In genomic region chr22:37198290-37199102, GRCh38 we compare ENCODE assay signal across 8 cellular contexts. TPM values are rescaled to one million over a fixed set of nuclear protein-coding genes. Genes with fewer than 3 reads are reported as not detected.
DNase-seq lines count a peak whose midpoint lies in the region; ATAC-seq and TF ChIP-seq lines count a peak whose summit lies in the region.

No MANE protein-coding gene starts in this region.

- no peak for TF ChIP-seq EP300 in upper lobe of left lung (IDR thresholded peaks at IDR 0.05)

- peak overlapping the region; percentile 93 for H3K27ac Mint-ChIP-seq in T-helper 2 cell treated with Interferon-gamma antibody and Interleukin-4, amounts not matched to agents 5 μg/mL and 100 μg/mL, for 36 hours
- H3K27ac Mint-ChIP-seq in progenitor cell of endocrine pancreas = peak overlapping the region; percentile 90

- H3K4me1 Mint-ChIP-seq in T-helper 2 cell treated with Interferon-gamma antibody and Interleukin-4, amounts not matched to agents 5 μg/mL and 100 μg/mL, for 36 hours (ENCODE audit: low read depth) = peaks cover 35% of the 10 kb centered on the region
- H3K4me1 Mint-ChIP-seq in progenitor cell of endocrine pancreas (ENCODE audit: low read depth) = peaks cover 11% of the 10 kb centered on the region

- WGBS in upper lobe of left lung, 2 donors = 2 to 4% methylated on average over 28 to 35 of the region's 51 CpGs

- H3K9me3 Mint-ChIP-seq in T-helper 2 cell treated with Interferon-gamma antibody and Interleukin-4, amounts not matched to agents 5 μg/mL and 100 μg/mL, for 36 hours = no peaks in the 10 kb centered on the region
- H3K9me3 Mint-ChIP-seq in progenitor cell of endocrine pancreas (ENCODE audit: low read depth) = peaks cover 6% of the 10 kb centered on the region

- H3K4me1 ChIP-seq in ACC112 (ENCODE audit: control insufficient read depth, insufficient read depth, low read length, unreplicated experiment) (peaks cover 29% of the 10 kb centered on the region), upper lobe of left lung (peaks cover 32 to 43% (median 36%) of the 10 kb centered on the region in 4 donors)

- peaks cover 2% of the 10 kb centered on the region for H3K36me3 Mint-ChIP-seq in T-helper 2 cell treated with Interferon-gamma antibody and Interleukin-4, amounts not matched to agents 5 μg/mL and 100 μg/mL, for 36 hours (ENCODE audit: low read depth)
- H3K36me3 Mint-ChIP-seq in progenitor cell of endocrine pancreas (ENCODE audit: insufficient read depth) = peaks cover 6% of the 10 kb centered on the region

- H3K27me3 ChIP-seq in ACC112 (ENCODE audit: insufficient read depth, low read length) (no peaks in the 10 kb centered on the region), upper lobe of left lung (no peaks in the 10 kb centered on the region)

- no peaks in the 10 kb centered on the region for H3K27me3 Mint-ChIP-seq in T-helper 2 cell treated with Interferon-gamma antibody and Interleukin-4, amounts not matched to agents 5 μg/mL and 100 μg/mL, for 36 hours (ENCODE audit: low read depth)
- H3K27me3 Mint-ChIP-seq in progenitor cell of endocrine pancreas = no peaks in the 10 kb centered on the region

- TF ChIP-seq POLR2A in upper lobe of left lung (IDR thresholded peaks at IDR 0.05) = no peak

- H3K4me3 ChIP-seq in ACC112 (ENCODE audit: low read depth, low read length) (peak overlapping the region; percentile 94), upper lobe of left lung (peak overlapping the region; percentile 56 to 71 (median 66))

- TF ChIP-seq CTCF in progenitor cell of endocrine pancreas (IDR thresholded peaks at IDR 0.05; ENCODE audit: unreplicated experiment) = peak; percentile 92
- TF ChIP-seq CTCF in upper lobe of left lung (IDR thresholded peaks at IDR 0.05) = peak; percentile 50 to 98 (median 70)

- no peaks in the 10 kb centered on the region for H3K36me3 ChIP-seq in ACC112 (ENCODE audit: insufficient read depth, low read length)
- no peaks in the 10 kb centered on the region for H3K36me3 ChIP-seq in upper lobe of left lung

- no peaks in the 10 kb centered on the region for H3K9me3 ChIP-seq in upper lobe of left lung

- intact Hi-C loops in left ventricle myocardium superior (cut with micrococcal nuclease) = loop anchor here (2.0 kb wide), 1 partner anchor 32 kb away; no protein-coding TSS in a partner anchor

- H2AFZ ChIP-seq in ACC112 (ENCODE audit: low read length, unreplicated experiment) = peak overlapping the region; percentile 51

- DNase-seq in M059J (ENCODE audit: low read depth) (peak; percentile 85), amygdala (lab: John Stamatoyannopoulos, UW) (peak in 53 of 56 donors; percentile 19 to 89 (median 65)), left ventricle myocardium superior (peak; percentile 93), progenitor cell of endocrine pancreas (ENCODE audit: low spot score, unreplicated experiment) (peak; percentile 81), upper lobe of left lung (peak; percentile 88 to 98)
- DNase-seq in T-helper 2 cell treated with Interferon-gamma antibody and Interleukin-4, amounts not matched to agents 5 μg/mL and 100 μg/mL, for 36 hours (ENCODE audit: low spot score) = peak; percentile 85

- ATAC-seq in GM18502 (IDR thresholded peaks at IDR 0.05; ENCODE audit: poor library complexity, unreplicated experiment) (peak; percentile 6), left ventricle myocardium superior (peak; percentile 74), upper lobe of left lung (ENCODE audit: low FRiP score in 2 of 2) (peak; percentile 84 to 85)

- H3K27ac ChIP-seq in ACC112 (ENCODE audit: low read depth, low read length) (peak overlapping the region; percentile 66), upper lobe of left lung (peak overlapping the region; percentile 87 to 98 (median 95))

- no peaks in the 10 kb centered on the region for H3K79me2 ChIP-seq in ACC112 (ENCODE audit: control insufficient read depth, insufficient read depth, low read length, unreplicated experiment)

- H3K4me3 Mint-ChIP-seq in T-helper 2 cell treated with Interferon-gamma antibody and Interleukin-4, amounts not matched to agents 5 μg/mL and 100 μg/mL, for 36 hours = peak overlapping the region; percentile 88
- H3K4me3 Mint-ChIP-seq in progenitor cell of endocrine pancreas (ENCODE audit: low read depth) = peak overlapping the region; percentile 81

RNA-seq across cellular contexts. Expression of gene C1QTNF6, which starts 10.4 kb away (rescaled TPM):
- total RNA-seq in M059J (2014; rRNA removed; shearing (Covaris generic)) = 14.0 and 16.5 TPM in 2 replicates
- total RNA-seq in left ventricle myocardium superior (1.1 TPM), progenitor cell of endocrine pancreas (13.8 and 14.5 TPM in 2 replicates), upper lobe of left lung (1 to 10 TPM; 2.1 to 8.4 (median 4.7) TPM)

RNA-seq across cellular contexts. Expression of gene SSTR3, which starts 13.8 kb away (rescaled TPM):
- not detected in 2 replicates for total RNA-seq in M059J (2014; rRNA removed; shearing (Covaris generic))
- total RNA-seq in left ventricle myocardium superior = not detected
- total RNA-seq in progenitor cell of endocrine pancreas = 1.3 and 1.9 TPM in 2 replicates
- total RNA-seq in upper lobe of left lung = under 1 TPM in 2 of 6 donors, not detected in 4; 0.06 to 0.13 TPM

RNA-seq across cellular contexts. Expression of gene RAC2, which starts 45.6 kb away (rescaled TPM):
- total RNA-seq in M059J (2014; rRNA removed; shearing (Covaris generic)) = 3.7 and 5.0 TPM in 2 replicates
- total RNA-seq in left ventricle myocardium superior (5.1 TPM), progenitor cell of endocrine pancreas (1.7 and 1.9 TPM in 2 replicates), upper lobe of left lung (100 to 1,000 TPM in 1 of 6 donors, 10 to 100 TPM in 5; 22.1 to 126 (median 65.2) TPM)

RNA-seq across cellular contexts. Expression of gene IL2RB, which starts 48.8 kb away (rescaled TPM):
- 0.07 and 0.59 TPM in 2 replicates for total RNA-seq in M059J (2014; rRNA removed; shearing (Covaris generic))
- total RNA-seq in left ventricle myocardium superior (0.79 TPM), progenitor cell of endocrine pancreas (not detected in 2 replicates), upper lobe of left lung (1 to 10 TPM; 3.4 to 9.4 (median 5.8) TPM)

Comparison
In these comparisons a context has a peak if more than half of its experiments do, and no peak if none do; other contexts are left out.
1. Peak in every context shown above with its lines: DNase-seq, ATAC-seq, H3K4me3 ChIP-seq and H3K27ac ChIP-seq.
2. ATAC-seq: peak in every context shown above with its lines; median percentile 84 in upper lobe of left lung; 74 in left ventricle myocardium superior; 6 in GM18502.